In the genomic region with DNA sequence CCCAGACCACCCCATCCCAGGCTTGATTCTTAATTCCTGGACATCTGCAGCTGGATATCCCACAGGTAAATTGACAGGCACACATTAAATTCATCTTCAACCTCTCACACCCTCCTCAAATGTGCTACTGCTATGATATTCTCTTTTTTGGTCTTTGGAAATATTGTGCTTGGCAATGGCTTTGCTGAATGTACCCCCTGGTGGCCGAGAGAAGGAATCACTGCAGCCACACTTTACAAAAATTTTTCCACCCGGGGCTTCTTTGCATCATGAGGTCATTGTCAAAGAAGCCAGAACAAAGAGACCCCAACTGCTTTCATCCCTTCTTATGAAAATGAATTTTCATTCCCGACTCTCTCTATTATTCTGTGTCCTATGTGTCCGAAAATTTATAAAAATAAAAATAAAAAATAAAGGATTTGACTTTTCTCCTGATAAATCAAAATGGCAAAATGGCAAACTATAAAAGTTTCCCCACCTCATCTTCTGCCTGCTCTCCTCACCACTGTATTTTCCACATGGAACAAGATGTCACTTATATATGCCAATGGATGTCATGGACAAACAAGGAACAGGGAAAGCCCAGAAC, we compare ENCODE assay signal across 8 cellular contexts. TPM values are rescaled to one million over a fixed set of nuclear protein-coding genes. Genes with fewer than 3 reads are reported as not detected.
DNase-seq lines count a peak whose midpoint lies in the region; ATAC-seq, FAIRE-seq and TF ChIP-seq lines count a peak whose summit lies in the region.

No MANE protein-coding gene starts in this region.

- ATAC-seq in GM18868 (IDR thresholded peaks at IDR 0.05; ENCODE audit: unreplicated experiment) (peak; percentile 85), HG03025 (IDR thresholded peaks at IDR 0.05; ENCODE audit: low FRiP score, unreplicated experiment) (no peak)
- peak; percentile 75 for ATAC-seq in activated CD8-positive, alpha-beta T cell treated with anti-CD3 and anti-CD28 coated beads for 36 hours

- TF ChIP-seq EP300 in Ishikawa (IDR thresholded peaks at IDR 0.05; ENCODE audit: borderline replicate concordance): no peak

- H3K9ac ChIP-seq in kidney (ENCODE audit: low read length in 2 of 2): no peak overlapping the region

- TF ChIP-seq CTCF in CD14-positive monocyte (IDR thresholded peaks at IDR 0.05): peak; percentile 81
- peak; percentile 78 for TF ChIP-seq CTCF in activated CD8-positive, alpha-beta T cell treated with anti-CD3 and anti-CD28 coated beads for 36 hours (IDR thresholded peaks at IDR 0.05)
- TF ChIP-seq CTCF in kidney (IDR thresholded peaks at IDR 0.05; ENCODE audit: borderline replicate concordance, extremely low read depth, insufficient read depth): peak; percentile 61

- POLR2A ChIA-PET in activated CD8-positive, alpha-beta T cell treated with anti-CD3 and anti-CD28 coated beads for 36 hours (lab: Charles Lee): no interaction called here

- H3K36me3 ChIP-seq in kidney (ENCODE audit: control insufficient read depth in 1 of 2, insufficient read depth in 2 of 2, low read length in 2 of 2): no peaks in the 10 kb centered on the region

- intact Hi-C loops in CD14-positive monocyte (cut with micrococcal nuclease): no loop called here
- intact Hi-C loops in activated CD8-positive, alpha-beta T cell treated with anti-CD3 and anti-CD28 coated beads for 36 hours (cut with micrococcal nuclease): no loop called here
- intact Hi-C loops in kidney (cut with DNase I): no loop called here

- peak; percentile 59 for TF ChIP-seq RAD21 in Ishikawa (IDR thresholded peaks at IDR 0.05; ENCODE audit: low read depth)

- H3K27ac Mint-ChIP-seq in CD14-positive monocyte: no peak overlapping the region
- H3K27ac Mint-ChIP-seq in activated CD8-positive, alpha-beta T cell treated with anti-CD3 and anti-CD28 coated beads for 36 hours: no peak overlapping the region

- no peaks in the 10 kb centered on the region for H3K4me1 ChIP-seq in kidney (ENCODE audit: control insufficient read depth in 1 of 2, insufficient read depth in 1 of 2, low read depth in 1 of 2, low read length in 2 of 2)

- H3K4me3 ChIP-seq in kidney (ENCODE audit: low read length in 2 of 2): no peak overlapping the region

- H3K27me3 Mint-ChIP-seq in CD14-positive monocyte (ENCODE audit: low read depth in 3 of 3): peaks cover 21 to 33% (median 27%) of the 10 kb centered on the region in 3 donors
- peaks cover 23% of the 10 kb centered on the region for H3K27me3 Mint-ChIP-seq in activated CD8-positive, alpha-beta T cell treated with anti-CD3 and anti-CD28 coated beads for 36 hours

- H3K9me3 Mint-ChIP-seq in CD14-positive monocyte: no peaks in the 10 kb centered on the region
- no peaks in the 10 kb centered on the region for H3K9me3 Mint-ChIP-seq in activated CD8-positive, alpha-beta T cell treated with anti-CD3 and anti-CD28 coated beads for 36 hours

- no peaks in the 10 kb centered on the region for H3K9me3 ChIP-seq in kidney (ENCODE audit: control insufficient read depth in 1 of 2, low read length in 2 of 2)

- no peak overlapping the region for H3K27ac ChIP-seq in kidney (ENCODE audit: low read depth in 2 of 2, low read length in 2 of 2)

- no peaks in the 10 kb centered on the region for H3K36me3 Mint-ChIP-seq in CD14-positive monocyte
- H3K36me3 Mint-ChIP-seq in activated CD8-positive, alpha-beta T cell treated with anti-CD3 and anti-CD28 coated beads for 36 hours (ENCODE audit: low read depth): no peaks in the 10 kb centered on the region

- CTCF ChIA-PET in activated CD8-positive, alpha-beta T cell treated with anti-CD3 and anti-CD28 coated beads for 36 hours (lab: Charles Lee): interaction anchor here (0.6 to 1.7 kb wide), 10 partner anchors 11 to 979 kb away, joined by 3 to 5 read pairs (median 3); no protein-coding TSS in a partner anchor

- no peak overlapping the region for H3K4me3 Mint-ChIP-seq in CD14-positive monocyte
- no peak overlapping the region for H3K4me3 Mint-ChIP-seq in activated CD8-positive, alpha-beta T cell treated with anti-CD3 and anti-CD28 coated beads for 36 hours

- no peaks in the 10 kb centered on the region for H3K4me1 Mint-ChIP-seq in CD14-positive monocyte
- H3K4me1 Mint-ChIP-seq in activated CD8-positive, alpha-beta T cell treated with anti-CD3 and anti-CD28 coated beads for 36 hours (ENCODE audit: low read depth): peaks cover 4% of the 10 kb centered on the region

- DNase-seq in CD14-positive monocyte (ENCODE audit: low spot score) (no peak), kidney (no peak), urothelium cell line (ENCODE audit: low spot score) (peak; percentile 36), DMS79 (lab: John Stamatoyannopoulos, UW) (no peak)
- DNase-seq in activated CD8-positive, alpha-beta T cell treated with anti-CD3 and anti-CD28 coated beads for 36 hours: peak; percentile 29

- no peak for FAIRE-seq in kidney (lab: Jason Lieb, UNC)
- no peak for FAIRE-seq in urothelium cell line (lab: Jason Lieb, UNC)

TF ChIP-seq in Ishikawa, 13 proteins besides CTCF, POLR2A, EP300 and RAD21:
- no peak for TF ChIP-seq TAF1 (IDR thresholded peaks at IDR 0.05; ENCODE audit: low read depth)
- TF ChIP-seq ZBTB7A (IDR thresholded peaks at IDR 0.05; ENCODE audit: low read depth): no peak
- TF ChIP-seq, protein P1, sequence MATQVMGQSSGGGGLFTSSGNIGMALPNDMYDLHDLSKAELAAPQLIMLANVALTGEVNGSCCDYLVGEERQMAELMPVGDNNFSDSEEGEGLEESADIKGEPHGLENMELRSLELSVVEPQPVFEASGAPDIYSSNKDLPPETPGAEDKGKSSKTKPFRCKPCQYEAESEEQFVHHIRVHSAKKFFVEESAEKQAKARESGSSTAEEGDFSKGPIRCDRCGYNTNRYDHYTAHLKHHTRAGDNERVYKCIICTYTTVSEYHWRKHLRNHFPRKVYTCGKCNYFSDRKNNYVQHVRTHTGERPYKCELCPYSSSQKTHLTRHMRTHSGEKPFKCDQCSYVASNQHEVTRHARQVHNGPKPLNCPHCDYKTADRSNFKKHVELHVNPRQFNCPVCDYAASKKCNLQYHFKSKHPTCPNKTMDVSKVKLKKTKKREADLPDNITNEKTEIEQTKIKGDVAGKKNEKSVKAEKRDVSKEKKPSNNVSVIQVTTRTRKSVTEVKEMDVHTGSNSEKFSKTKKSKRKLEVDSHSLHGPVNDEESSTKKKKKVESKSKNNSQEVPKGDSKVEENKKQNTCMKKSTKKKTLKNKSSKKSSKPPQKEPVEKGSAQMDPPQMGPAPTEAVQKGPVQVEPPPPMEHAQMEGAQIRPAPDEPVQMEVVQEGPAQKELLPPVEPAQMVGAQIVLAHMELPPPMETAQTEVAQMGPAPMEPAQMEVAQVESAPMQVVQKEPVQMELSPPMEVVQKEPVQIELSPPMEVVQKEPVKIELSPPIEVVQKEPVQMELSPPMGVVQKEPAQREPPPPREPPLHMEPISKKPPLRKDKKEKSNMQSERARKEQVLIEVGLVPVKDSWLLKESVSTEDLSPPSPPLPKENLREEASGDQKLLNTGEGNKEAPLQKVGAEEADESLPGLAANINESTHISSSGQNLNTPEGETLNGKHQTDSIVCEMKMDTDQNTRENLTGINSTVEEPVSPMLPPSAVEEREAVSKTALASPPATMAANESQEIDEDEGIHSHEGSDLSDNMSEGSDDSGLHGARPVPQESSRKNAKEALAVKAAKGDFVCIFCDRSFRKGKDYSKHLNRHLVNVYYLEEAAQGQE (IDR thresholded peaks at IDR 0.05; ENCODE audit: low read depth): no peak
- TF ChIP-seq, protein P2, sequence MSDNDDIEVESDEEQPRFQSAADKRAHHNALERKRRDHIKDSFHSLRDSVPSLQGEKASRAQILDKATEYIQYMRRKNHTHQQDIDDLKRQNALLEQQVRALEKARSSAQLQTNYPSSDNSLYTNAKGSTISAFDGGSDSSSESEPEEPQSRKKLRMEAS (IDR thresholded peaks at IDR 0.05): no peak
- no peak for TF ChIP-seq FOXM1 (IDR thresholded peaks at IDR 0.05; ENCODE audit: borderline replicate concordance, low read depth)
- TF ChIP-seq, protein P3, sequence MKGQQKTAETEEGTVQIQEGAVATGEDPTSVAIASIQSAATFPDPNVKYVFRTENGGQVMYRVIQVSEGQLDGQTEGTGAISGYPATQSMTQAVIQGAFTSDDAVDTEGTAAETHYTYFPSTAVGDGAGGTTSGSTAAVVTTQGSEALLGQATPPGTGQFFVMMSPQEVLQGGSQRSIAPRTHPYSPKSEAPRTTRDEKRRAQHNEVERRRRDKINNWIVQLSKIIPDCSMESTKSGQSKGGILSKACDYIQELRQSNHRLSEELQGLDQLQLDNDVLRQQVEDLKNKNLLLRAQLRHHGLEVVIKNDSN (IDR thresholded peaks at IDR 0.05): no peak
- no peak for TF ChIP-seq YY1 (IDR thresholded peaks at IDR 0.05; ENCODE audit: low read depth)
- no peak for TF ChIP-seq TEAD4 (IDR thresholded peaks at IDR 0.05)
- TF ChIP-seq CREB1 (IDR thresholded peaks at IDR 0.05; ENCODE audit: low read depth): no peak
- TF ChIP-seq TCF12 (IDR thresholded peaks at IDR 0.05; ENCODE audit: low read depth): no peak
- no peak for TF ChIP-seq CEBPB (IDR thresholded peaks at IDR 0.05)
- no peak for TF ChIP-seq EGR1 (IDR thresholded peaks at IDR 0.05)
- TF ChIP-seq NFIC (IDR thresholded peaks at IDR 0.05): no peak

RNA-seq across cellular contexts. Expression of a gene that starts 15.0 kb away (rescaled TPM):
- polyA plus RNA-seq in CD14-positive monocyte: 1 to 10 TPM in 1 of 2 donors, under 1 TPM in 1; 0.52 to 3.7 TPM
- 1 to 10 TPM; 4.2 to 4.9 TPM for total RNA-seq in activated CD8-positive, alpha-beta T cell treated with anti-CD3 and anti-CD28 coated beads for 36 hours
- total RNA-seq in kidney: 8.7 TPM
- 8.2 TPM for polyA plus RNA-seq in kidney (ENCODE audit: insufficient read depth, low read depth, low replicate concordance)

RNA-seq across cellular contexts. Expression of a gene that starts 17.9 kb away (rescaled TPM):
- polyA plus RNA-seq in CD14-positive monocyte: not detected
- total RNA-seq in activated CD8-positive, alpha-beta T cell treated with anti-CD3 and anti-CD28 coated beads for 36 hours: not detected
- total RNA-seq in kidney: 2.5 TPM
- polyA plus RNA-seq in kidney (ENCODE audit: insufficient read depth, low read depth, low replicate concordance): 2.3 TPM

Comparison
In these comparisons a context has a peak if more than half of its experiments do, and no peak if none do; other contexts are left out.
1. DNase-seq: peak in activated CD8-positive, alpha-beta T cell treated with anti-CD3 and anti-CD28 coated beads for 36 hours (single experiment) and urothelium cell line (single experiment); none in CD14-positive monocyte (single experiment), kidney (single experiment) and DMS79 (single experiment).
2. Peak in every context shown above with its lines, with median percentiles within 50 percentile points of each other: CTCF ChIP-seq.